ENCODE assay signal across 12 cellular contexts in the genomic region with DNA sequence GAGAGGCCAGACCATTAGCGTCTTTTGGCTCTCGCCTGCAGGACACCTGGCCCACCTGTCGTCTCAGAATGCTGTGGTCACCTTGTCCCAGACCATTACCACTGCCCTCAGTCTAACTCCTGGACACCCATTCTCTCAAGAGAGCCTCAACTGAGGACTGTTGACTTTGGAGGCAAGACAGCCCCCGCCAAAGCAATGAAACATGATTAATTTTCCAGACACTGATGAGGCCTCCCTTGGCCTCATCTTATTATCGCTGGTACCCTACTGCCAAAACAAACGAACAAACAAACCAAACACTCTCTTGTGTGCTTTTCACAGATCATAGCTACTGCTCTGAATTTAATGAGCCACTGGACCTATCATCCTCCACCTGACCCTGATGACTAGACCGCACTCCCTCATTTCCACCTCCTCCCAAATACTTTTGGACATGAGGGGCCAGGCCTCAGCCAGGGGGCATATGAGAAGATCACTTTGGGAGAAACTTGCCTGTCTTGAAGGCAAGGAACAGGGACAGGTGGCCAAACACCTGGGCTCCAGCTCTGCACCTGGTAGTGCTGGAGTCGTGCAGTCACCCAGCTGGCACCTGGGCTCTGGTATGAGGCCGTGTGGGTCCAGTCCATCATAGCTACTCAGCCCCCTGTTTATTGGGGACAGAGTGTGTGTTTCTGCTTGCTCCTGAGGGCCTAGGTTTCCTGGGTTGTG. TPM values are rescaled to one million over a fixed set of nuclear protein-coding genes. Genes with fewer than 3 reads are reported as not detected.
A peak's percentile ranks its signal among the peaks of the same experiment; 100 is the strongest.
DNase-seq lines count a peak whose midpoint lies in the region; ATAC-seq, FAIRE-seq and TF ChIP-seq lines count a peak whose summit lies in the region.
"Had no signal": no experiment of that assay in that cellular context is flagged by ENCODE, and none has a peak within 500 bp of the region (broad histone marks: within the 10 kb centered on the region; RNA-seq: fewer than 3 reads in every experiment).

No MANE protein-coding gene starts in this region.

- 54 to 76% methylated on average over 9 of the region's 9 CpGs for WGBS in sigmoid colon, 2 donors

- no peak overlapping the region for H3K27ac ChIP-seq in sigmoid colon

- no peak for TF ChIP-seq EP300 in sigmoid colon (IDR thresholded peaks at IDR 0.05)

- H3K27me3 ChIP-seq in sigmoid colon: no peaks in the 10 kb centered on the region

- intact Hi-C loops in sigmoid colon (cut with DNase I): no loop called here

- FAIRE-seq in HTR-8/SVneo (lab: Jason Lieb, UNC): no peak

- H3K36me3 ChIP-seq in sigmoid colon: no peaks in the 10 kb centered on the region

- no peaks in the 10 kb centered on the region for H3K9me3 ChIP-seq in sigmoid colon

- peak; percentile 4 for ATAC-seq in esophagus mucosa
- ATAC-seq: T-helper 17 cell had no signal

- TF ChIP-seq CTCF in sigmoid colon (IDR thresholded peaks at IDR 0.05): no peak

- TF ChIP-seq POLR2A in sigmoid colon (IDR thresholded peaks at IDR 0.05): no peak

- peaks cover 0 to 27% (median 11%) of the 10 kb centered on the region in 4 donors for H3K4me1 ChIP-seq in sigmoid colon

- DNase-seq in activated effector memory CD4-positive, alpha-beta T cell treated with anti-CD3 and anti-CD28 coated beads, Interleukin-2, amount 50 U/mL, for 16 hours: peak; percentile 42
- no peak for DNase-seq in activated effector memory CD4-positive, alpha-beta T cell treated with Interleukin-2 at 50 U/mL for 16 hours
- DNase-seq in NCI-H2196 treated with DMSO at 0.1 percent for 48 hours (lab: John Stamatoyannopoulos, UW; ENCODE audit: unreplicated experiment): peak; percentile 30
- DNase-seq in sigmoid colon: peak; percentile 45
- no peak for DNase-seq in C1 segment of cervical spinal cord (lab: John Stamatoyannopoulos, UW)
- no peak for DNase-seq in HTR-8/SVneo (ENCODE audit: insufficient read length, low spot score)
- no peak for DNase-seq in 8988T
- DNase-seq: mesendoderm, NCI-H524, T-helper 17 cell had no signal

- no peak overlapping the region for H3K4me3 ChIP-seq in sigmoid colon

RNA-seq across cellular contexts. Expression of a gene that starts 27.6 kb away (rescaled TPM):
- total RNA-seq in esophagus mucosa (55.7 TPM), sigmoid colon (10 to 100 TPM in 1 of 4 donors, 1 to 10 TPM in 3; 3.9 to 10.5 (median 4.3) TPM)
- 10 to 100 TPM in 1 of 3 donors, 1 to 10 TPM in 2; 5.4 to 35.0 (median 6.0) TPM for polyA plus RNA-seq in sigmoid colon

RNA-seq across cellular contexts. Expression of a gene that starts 35.3 kb away (rescaled TPM):
- total RNA-seq in esophagus mucosa (1.6 TPM), sigmoid colon (1 to 10 TPM in 2 of 4 donors, under 1 TPM in 1, not detected in 1; 0.81 to 1.8 (median 1.8) TPM)
- under 1 TPM in 1 of 3 donors, not detected in 2; 0.63 TPM for polyA plus RNA-seq in sigmoid colon
- total RNA-seq: fibroblast of villous mesenchyme had no signal

RNA-seq across cellular contexts. Expression of a gene that starts 51.8 kb away (rescaled TPM):
- not detected for total RNA-seq in esophagus mucosa
- 1 to 10 TPM in 1 of 4 donors, under 1 TPM in 2, not detected in 1; 0.16 to 1.1 (median 0.81) TPM for total RNA-seq in sigmoid colon
- under 1 TPM in 1 of 3 donors, not detected in 2; 0.03 TPM for polyA plus RNA-seq in sigmoid colon
- total RNA-seq: fibroblast of villous mesenchyme, T-helper 17 cell had no signal

RNA-seq across cellular contexts. Expression of a gene that starts 53.6 kb away (rescaled TPM):
- total RNA-seq in esophagus mucosa: not detected
- total RNA-seq in sigmoid colon: not detected
- polyA plus RNA-seq in sigmoid colon: not detected
- total RNA-seq: fibroblast of villous mesenchyme, T-helper 17 cell had no signal

Comparison
In these comparisons a context has a peak if more than half of its experiments do, and no peak if none do; other contexts are left out.
1. DNase-seq: peak in activated effector memory CD4-positive, alpha-beta T cell treated with anti-CD3 and anti-CD28 coated beads, Interleukin-2, amount 50 U/mL, for 16 hours (single experiment), NCI-H2196 treated with DMSO at 0.1 percent for 48 hours (single experiment) and sigmoid colon (single experiment); none in activated effector memory CD4-positive, alpha-beta T cell treated with Interleukin-2 at 50 U/mL for 16 hours (single experiment), C1 segment of cervical spinal cord (0 of 14), HTR-8/SVneo (single experiment) and 8988T (single experiment).